In genomic region chr13:97259787-97260641, GRCh38 we compare ENCODE assay signal across 9 cellular contexts. TPM values are rescaled to one million over a fixed set of nuclear protein-coding genes. Genes with fewer than 3 reads are reported as not detected.
DNase-seq lines count a peak whose midpoint lies in the region; ATAC-seq, FAIRE-seq and TF ChIP-seq lines count a peak whose summit lies in the region.
"Had no signal": no experiment of that assay in that cellular context is flagged by ENCODE, and none has a peak within 500 bp of the region (broad histone marks: within the 10 kb centered on the region; RNA-seq: fewer than 3 reads in every experiment).

No MANE protein-coding gene starts in this region.

- peak overlapping the region; percentile 86 for H3K27ac Mint-ChIP-seq in activated CD8-positive, alpha-beta T cell treated with anti-CD3 and anti-CD28 coated beads for 36 hours
- H3K27ac Mint-ChIP-seq in activated CD8-positive, alpha-beta T cell treated with anti-CD3 and anti-CD28 coated beads, Interleukin-2, amount 10 ng/mL, durations not matched to agents 7 days and 5 days, result no peak overlapping the region
- H3K27ac Mint-ChIP-seq in type B pancreatic cell, result peak overlapping the region; percentile 98

- ATAC-seq in activated CD8-positive, alpha-beta T cell treated with anti-CD3 and anti-CD28 coated beads for 36 hours, result no peak
- no peak for ATAC-seq in activated CD8-positive, alpha-beta T cell treated with anti-CD3 and anti-CD28 coated beads, Interleukin-2, amount 10 ng/mL, durations not matched to agents 7 days and 5 days
- ATAC-seq in left lung (peak; percentile 3), GM19023 (IDR thresholded peaks at IDR 0.05; ENCODE audit: unreplicated experiment) (no peak)

- CTCF ChIA-PET in activated CD8-positive, alpha-beta T cell treated with anti-CD3 and anti-CD28 coated beads for 36 hours (lab: Charles Lee), result interaction anchor here (1.4 kb wide), 1 partner anchor 9 kb away, joined by 3 read pairs; no protein-coding TSS in a partner anchor
- CTCF ChIA-PET in activated CD8-positive, alpha-beta T cell treated with anti-CD3 and anti-CD28 coated beads, Interleukin-2, amount 10 ng/mL, durations not matched to agents 7 days and 5 days (lab: Charles Lee), result no interaction called here

- H3K9me3 ChIP-seq in breast epithelium (no peaks in the 10 kb centered on the region), left lung (no peaks in the 10 kb centered on the region)

- POLR2A ChIA-PET in activated CD8-positive, alpha-beta T cell treated with anti-CD3 and anti-CD28 coated beads for 36 hours (lab: Charles Lee), result interaction anchor here (0.9 kb wide), 1 partner anchor 12 kb away, joined by 3 read pairs; no protein-coding TSS in a partner anchor
- POLR2A ChIA-PET in activated CD8-positive, alpha-beta T cell treated with anti-CD3 and anti-CD28 coated beads, Interleukin-2, amount 10 ng/mL, durations not matched to agents 7 days and 5 days (lab: Charles Lee), result interaction anchor here (1.4 kb wide), 1 partner anchor 36 kb away, joined by 4 read pairs; no protein-coding TSS in a partner anchor

- H3K4me3 ChIP-seq in breast epithelium (peak overlapping the region in 1 of 3 donors; percentile 19), left lung (no peak overlapping the region)
- H3K4me3 ChIP-seq: BLaER1 treated with 17β-estradiol and CSF1 and Interleukin-3, amounts not matched to agents 10 nM and 100 nM had no signal

- peaks cover 31% of the 10 kb centered on the region for H3K36me3 Mint-ChIP-seq in activated CD8-positive, alpha-beta T cell treated with anti-CD3 and anti-CD28 coated beads for 36 hours (ENCODE audit: low read depth)
- H3K36me3 Mint-ChIP-seq in activated CD8-positive, alpha-beta T cell treated with anti-CD3 and anti-CD28 coated beads, Interleukin-2, amount 10 ng/mL, durations not matched to agents 7 days and 5 days (ENCODE audit: low read depth), result no peaks in the 10 kb centered on the region
- peaks cover 32% of the 10 kb centered on the region for H3K36me3 Mint-ChIP-seq in type B pancreatic cell

- no peaks in the 10 kb centered on the region for H3K9me3 Mint-ChIP-seq in activated CD8-positive, alpha-beta T cell treated with anti-CD3 and anti-CD28 coated beads for 36 hours
- peaks cover 4% of the 10 kb centered on the region for H3K9me3 Mint-ChIP-seq in activated CD8-positive, alpha-beta T cell treated with anti-CD3 and anti-CD28 coated beads, Interleukin-2, amount 10 ng/mL, durations not matched to agents 7 days and 5 days (ENCODE audit: insufficient read depth)
- H3K9me3 Mint-ChIP-seq in type B pancreatic cell, result peaks cover 3% of the 10 kb centered on the region

- no peaks in the 10 kb centered on the region for H3K36me3 ChIP-seq in breast epithelium
- no peaks in the 10 kb centered on the region for H3K36me3 ChIP-seq in left lung

- intact Hi-C loops in activated CD8-positive, alpha-beta T cell treated with anti-CD3 and anti-CD28 coated beads for 36 hours (cut with micrococcal nuclease), result loop anchor here (5.0 kb wide), 1 partner anchor 32 kb away; no protein-coding TSS in a partner anchor
- intact Hi-C loops in breast epithelium (cut with DNase I; ENCODE audit: low total_unique reads), result no loop called here
- intact Hi-C loops in left lung (cut with DNase I), result no loop called here

- no peak for FAIRE-seq in frontal cortex (lab: Jason Lieb, UNC)

- no peak for TF ChIP-seq CTCF in activated CD8-positive, alpha-beta T cell treated with anti-CD3 and anti-CD28 coated beads for 36 hours (IDR thresholded peaks at IDR 0.05)
- no peak for TF ChIP-seq CTCF in breast epithelium (IDR thresholded peaks at IDR 0.05)
- TF ChIP-seq CTCF in left lung (IDR thresholded peaks at IDR 0.05), result no peak
- TF ChIP-seq CTCF in type B pancreatic cell (conservative IDR thresholded peaks at IDR 0.05), result no peak

- H3K4me1 Mint-ChIP-seq in activated CD8-positive, alpha-beta T cell treated with anti-CD3 and anti-CD28 coated beads for 36 hours (ENCODE audit: low read depth), result peaks cover 83% of the 10 kb centered on the region
- peaks cover 55% of the 10 kb centered on the region for H3K4me1 Mint-ChIP-seq in activated CD8-positive, alpha-beta T cell treated with anti-CD3 and anti-CD28 coated beads, Interleukin-2, amount 10 ng/mL, durations not matched to agents 7 days and 5 days (ENCODE audit: low read depth)
- H3K4me1 Mint-ChIP-seq in type B pancreatic cell (ENCODE audit: unreplicated experiment), result peaks cover 59% of the 10 kb centered on the region

- H3K4me1 ChIP-seq in breast epithelium, result peaks cover 12 to 43% of the 10 kb centered on the region in 2 donors
- H3K4me1 ChIP-seq in left lung, result peaks cover 59 to 70% of the 10 kb centered on the region in 2 donors

- H3K27ac ChIP-seq in breast epithelium (peak overlapping the region; percentile 89 to 90), left lung (peak overlapping the region; percentile 75 to 79)

- H3K4me3 Mint-ChIP-seq in activated CD8-positive, alpha-beta T cell treated with anti-CD3 and anti-CD28 coated beads for 36 hours, result no peak overlapping the region
- no peak overlapping the region for H3K4me3 Mint-ChIP-seq in activated CD8-positive, alpha-beta T cell treated with anti-CD3 and anti-CD28 coated beads, Interleukin-2, amount 10 ng/mL, durations not matched to agents 7 days and 5 days
- H3K4me3 Mint-ChIP-seq in type B pancreatic cell, result peak overlapping the region; percentile 13

- H3K27me3 ChIP-seq in breast epithelium, result no peaks in the 10 kb centered on the region
- H3K27me3 ChIP-seq in left lung, result no peaks in the 10 kb centered on the region
- H3K27me3 ChIP-seq: BLaER1 treated with 17β-estradiol and CSF1 and Interleukin-3, amounts not matched to agents 10 nM and 100 nM had no signal

- TF ChIP-seq POLR2A in breast epithelium (IDR thresholded peaks at IDR 0.05), result no peak

- DNase-seq in activated CD8-positive, alpha-beta T cell treated with anti-CD3 and anti-CD28 coated beads for 36 hours, result no peak
- DNase-seq in activated CD8-positive, alpha-beta T cell treated with anti-CD3 and anti-CD28 coated beads, Interleukin-2, amount 10 ng/mL, durations not matched to agents 7 days and 5 days, result no peak
- DNase-seq in breast epithelium (ENCODE audit: low spot score in 2 of 2), result no peak
- no peak for DNase-seq in left lung
- DNase-seq in type B pancreatic cell (ENCODE audit: extremely low spot score, unreplicated experiment), result no peak
- no peak for DNase-seq in NCI-H128 (lab: John Stamatoyannopoulos, UW; ENCODE audit: unreplicated experiment)
- no peak for DNase-seq in frontal cortex (ENCODE audit: low spot score in 2 of 2)

- H3K27me3 Mint-ChIP-seq in activated CD8-positive, alpha-beta T cell treated with anti-CD3 and anti-CD28 coated beads for 36 hours, result no peaks in the 10 kb centered on the region
- H3K27me3 Mint-ChIP-seq in activated CD8-positive, alpha-beta T cell treated with anti-CD3 and anti-CD28 coated beads, Interleukin-2, amount 10 ng/mL, durations not matched to agents 7 days and 5 days (ENCODE audit: low read depth), result no peaks in the 10 kb centered on the region
- H3K27me3 Mint-ChIP-seq in type B pancreatic cell, result no peaks in the 10 kb centered on the region

RNA-seq across cellular contexts. Expression of gene MBNL2, which starts 37.9 kb away (rescaled TPM):
- 10 to 100 TPM; 15.8 to 16.1 TPM for total RNA-seq in activated CD8-positive, alpha-beta T cell treated with anti-CD3 and anti-CD28 coated beads for 36 hours
- total RNA-seq in activated CD8-positive, alpha-beta T cell treated with anti-CD3 and anti-CD28 coated beads, Interleukin-2, amount 10 ng/mL, durations not matched to agents 7 days and 5 days, result 10 to 100 TPM; 11.6 to 12.3 TPM
- 100 to 1,000 TPM in 2 of 3 donors, 10 to 100 TPM in 1; 68.5 to 131 (median 120) TPM for total RNA-seq in breast epithelium
- 10 to 100 TPM; 75.9 to 86.3 TPM for total RNA-seq in left lung
- 43.7 and 81.7 TPM in 2 replicates for total RNA-seq in type B pancreatic cell (ENCODE audit: low replicate concordance)
- total RNA-seq in frontal cortex, result 26.5 TPM
